Comparison of ENCODE assay signal across 8 cellular contexts in genomic region chr6:18260448-18261106, GRCh38. TPM values are rescaled to one million over a fixed set of nuclear protein-coding genes. Genes with fewer than 3 reads are reported as not detected.
DNase-seq lines count a peak whose midpoint lies in the region; ATAC-seq and TF ChIP-seq lines count a peak whose summit lies in the region.

No MANE protein-coding gene starts in this region.

- in situ Hi-C loops in Panc1 (cut with HindIII; ENCODE audit: low pct_unique_long_range_greater_than_20kb, low sequenced_read_pairs), result no loop called here

- H3K9me3 ChIP-seq in CD4-positive, alpha-beta memory T cell (ENCODE audit: control insufficient read depth in 1 of 2, low read length in 2 of 2), result no peaks in the 10 kb centered on the region
- H3K9me3 ChIP-seq in Panc1 (ENCODE audit: control insufficient read depth, insufficient read depth, low read depth, low read length), result peaks cover 4% of the 10 kb centered on the region; the same call in 1 of the 2 replicates

- BruUV-seq in Panc1 (replicated peaks; lab: Mats Ljungman, UMichigan), result no TSS peak

- POLR2A ChIA-PET in CD4-positive, alpha-beta memory T cell (lab: Charles Lee; ENCODE audit: partially characterized antibody), result interaction anchor here (0.6 to 1.2 kb wide), 2 partner anchors 19 to 104 kb away, joined by 3 read pairs; no protein-coding TSS in a partner anchor
- POLR2A ChIA-PET in Panc1 (lab: Charles Lee), result interaction anchor here (0.6 kb wide), 1 partner anchor 84 kb away, joined by 5 read pairs; no protein-coding TSS in a partner anchor

- TF ChIP-seq CTCF in Panc1 (IDR thresholded peaks at IDR 0.05) (no peak), epithelial cell of proximal tubule (conservative IDR thresholded peaks at IDR 0.05; ENCODE audit: low read depth, low read length) (peak; percentile 9)

- H3K9me3 Mint-ChIP-seq in CD4-positive, alpha-beta memory T cell, result peaks cover 0 to 4% (median 0%) of the 10 kb centered on the region in 8 donors
- H3K9me3 Mint-ChIP-seq in stimulated activated naive CD8-positive, alpha-beta T cell treated with anti-CD3 and anti-CD28 coated beads, Interleukin-15, amount 100 ng/mL, for 72 hours, result peaks cover 0 to 4% of the 10 kb centered on the region in 2 donors

- peaks cover 15% of the 10 kb centered on the region for H3K36me3 ChIP-seq in CD4-positive, alpha-beta memory T cell (ENCODE audit: insufficient read depth, low read length)
- H3K36me3 ChIP-seq in Panc1 (ENCODE audit: control insufficient read depth, insufficient read depth, low read length), result peaks cover 26% of the 10 kb centered on the region

- peak in 1 of 5 donors; percentile 36 for DNase-seq in CD4-positive, alpha-beta memory T cell
- no peak for DNase-seq in Panc1 (ENCODE audit: low read depth, low spot score)
- DNase-seq in epithelial cell of proximal tubule (ENCODE audit: low read depth), result no peak
- DNase-seq in stimulated activated naive CD8-positive, alpha-beta T cell treated with anti-CD3 and anti-CD28 coated beads, Interleukin-15, amount 100 ng/mL, for 72 hours, result peak in 1 of 2 donors; percentile 55
- DNase-seq in sciatic nerve (ENCODE audit: low spot score), result no peak
- DNase-seq in LoVo (ENCODE audit: low spot score), result no peak

- no peaks in the 10 kb centered on the region for H3K27me3 Mint-ChIP-seq in CD4-positive, alpha-beta memory T cell
- H3K27me3 Mint-ChIP-seq in stimulated activated naive CD8-positive, alpha-beta T cell treated with anti-CD3 and anti-CD28 coated beads, Interleukin-15, amount 100 ng/mL, for 72 hours, result no peaks in the 10 kb centered on the region

- no peak overlapping the region for H3K4me3 ChIP-seq in CD4-positive, alpha-beta memory T cell (ENCODE audit: low read length in 2 of 2)
- H3K4me3 ChIP-seq in Panc1 (ENCODE audit: low read depth in 2 of 2, low read length in 2 of 2), result peak overlapping the region; percentile 83 to 93
- no peak overlapping the region for H3K4me3 ChIP-seq in epithelial cell of proximal tubule (ENCODE audit: low read depth, low read length)

- intact Hi-C loops in CD4-positive, alpha-beta memory T cell (cut with micrococcal nuclease), result loop anchor here (5.0 kb wide), 2 partner anchors 127 to 1498 kb away; partner anchors contain the start of genes ATXN1 and RNF144B
- intact Hi-C loops in Panc1 (cut with micrococcal nuclease; ENCODE audit: unreplicated experiment) (no loop called here), sciatic nerve (cut with DNase I) (no loop called here)

- peaks cover 12 to 55% of the 10 kb centered on the region in 2 donors for H3K36me3 Mint-ChIP-seq in CD4-positive, alpha-beta memory T cell

- CTCF ChIA-PET in CD4-positive, alpha-beta memory T cell (lab: Charles Lee; ENCODE audit: partially characterized antibody), result no interaction called here
- CTCF ChIA-PET in Panc1 (lab: Charles Lee), result interaction anchor here (0.5 kb wide), 1 partner anchor 35 kb away, joined by 8 read pairs; no protein-coding TSS in a partner anchor

- peak overlapping the region; percentile 42 to 76 (median 50) for H3K4me3 Mint-ChIP-seq in CD4-positive, alpha-beta memory T cell
- H3K4me3 Mint-ChIP-seq in stimulated activated naive CD8-positive, alpha-beta T cell treated with anti-CD3 and anti-CD28 coated beads, Interleukin-15, amount 100 ng/mL, for 72 hours, result peak overlapping the region; percentile 63 to 72

- H3K27me3 ChIP-seq in CD4-positive, alpha-beta memory T cell (ENCODE audit: insufficient read depth, low read length), result no peaks in the 10 kb centered on the region
- H3K27me3 ChIP-seq in Panc1 (ENCODE audit: control insufficient read depth, insufficient read depth, low read length), result no peaks in the 10 kb centered on the region

- ATAC-seq in GM18868 (IDR thresholded peaks at IDR 0.05; ENCODE audit: unreplicated experiment), result peak; percentile 49
- peak; percentile 28 for ATAC-seq in HG03064 (IDR thresholded peaks at IDR 0.05; ENCODE audit: low read depth, unreplicated experiment)
- 0 out of 2 replicates have a peak, but pooled peaks have one; percentile 1 for ATAC-seq in Panc1
- peak; percentile 40 for ATAC-seq in stimulated activated naive CD8-positive, alpha-beta T cell treated with anti-CD3 and anti-CD28 coated beads, Interleukin-15, amount 100 ng/mL, for 72 hours
- ATAC-seq in sciatic nerve, result no peak

- peaks cover 45 to 65% (median 52%) of the 10 kb centered on the region in 4 donors for H3K4me1 Mint-ChIP-seq in CD4-positive, alpha-beta memory T cell
- H3K4me1 Mint-ChIP-seq in stimulated activated naive CD8-positive, alpha-beta T cell treated with anti-CD3 and anti-CD28 coated beads, Interleukin-15, amount 100 ng/mL, for 72 hours, result peaks cover 51% of the 10 kb centered on the region

- H3K4me1 ChIP-seq in CD4-positive, alpha-beta memory T cell (ENCODE audit: insufficient read depth, low read length), result peaks cover 49% of the 10 kb centered on the region
- peaks cover 23% of the 10 kb centered on the region for H3K4me1 ChIP-seq in Panc1 (ENCODE audit: control insufficient read depth, insufficient read depth, low read length)

- H3K27ac ChIP-seq in CD4-positive, alpha-beta memory T cell (ENCODE audit: low read depth, low read length), result no peak overlapping the region
- peak overlapping the region; percentile 88 for H3K27ac ChIP-seq in Panc1 (ENCODE audit: low read length)

- peak overlapping the region; percentile 10 to 96 (median 71) for H3K27ac Mint-ChIP-seq in CD4-positive, alpha-beta memory T cell
- peak overlapping the region; percentile 74 to 81 for H3K27ac Mint-ChIP-seq in stimulated activated naive CD8-positive, alpha-beta T cell treated with anti-CD3 and anti-CD28 coated beads, Interleukin-15, amount 100 ng/mL, for 72 hours

RNA-seq across cellular contexts. Expression of gene DEK, which starts 3.8 kb away (rescaled TPM):
- 100 to 1,000 TPM; 128 to 131 TPM for total RNA-seq in CD4-positive, alpha-beta memory T cell
- polyA plus RNA-seq in CD4-positive, alpha-beta memory T cell, result 10 to 100 TPM; 56.4 to 91.4 TPM
- 177 TPM for total RNA-seq in Panc1 (2021; ENCODE audit: unreplicated experiment)
- polyA plus RNA-seq in Panc1 (2012; ENCODE audit: insufficient read length), result 93.0 TPM
- total RNA-seq in epithelial cell of proximal tubule, result 197 and 207 TPM in 2 replicates
- total RNA-seq in sciatic nerve, result 85.3 TPM

Comparison
In these comparisons a context has a peak if more than half of its experiments do, and no peak if none do; other contexts are left out.
1. H3K4me3 ChIP-seq: peak in Panc1 (2 of 2); none in CD4-positive, alpha-beta memory T cell (0 of 2) and epithelial cell of proximal tubule (single experiment).